In the genomic region with DNA sequence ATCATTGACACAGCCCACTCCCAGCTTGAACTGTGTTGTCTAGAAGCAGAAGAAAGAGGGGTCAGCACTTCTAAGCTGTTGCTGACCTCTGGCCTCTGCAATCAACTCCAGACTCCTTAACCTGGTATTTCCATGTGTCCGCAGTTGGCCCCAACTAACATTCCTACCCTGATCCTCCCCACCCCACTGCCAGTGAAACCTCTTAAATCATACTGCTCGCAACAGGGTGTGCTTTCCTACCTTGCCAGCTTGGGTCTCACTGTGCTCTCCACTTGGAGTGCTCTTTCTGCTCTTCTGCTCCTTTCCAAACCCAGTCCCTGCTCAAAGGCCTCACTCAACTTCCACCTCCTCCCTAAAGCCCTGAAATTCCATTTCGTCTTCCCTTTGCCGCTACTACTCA, we compare ENCODE assay signal across 31 cellular contexts.
"Had no signal": no experiment of that assay in that cellular context is flagged by ENCODE, and none has a peak within 500 bp of the region (broad histone marks: within the 10 kb centered on the region; RNA-seq: fewer than 3 reads in every experiment).

No MANE protein-coding gene starts in this region.

- H3K9ac ChIP-seq: SK-N-SH had no signal

- H3K4me1 ChIP-seq: Peyer's patch, SJSA1 had no signal

- H3K27me3 ChIP-seq: brain microvascular endothelial cell, MG63, Peyer's patch, SJSA1 had no signal

- H3K4me3 ChIP-seq: MG63, Peyer's patch, SJSA1 had no signal

- DNase-seq: activated CD4-positive, alpha-beta memory T cell treated with anti-CD3 and anti-CD28 coated beads for 36 hours; activated CD4-positive, alpha-beta T cell treated with anti-CD3 and anti-CD28 coated beads for 4 hours; activated CD4-positive, alpha-beta T cell treated with anti-CD3 and anti-CD28 coated beads, Interleukin-2, amount 50 U/mL, for 1 hour; activated CD8-positive, alpha-beta memory T cell treated with anti-CD3 and anti-CD28 coated beads, Interleukin-2, amount 50 U/mL, for 4 hours; activated gamma-delta T cell treated with Interleukin-2 at 50 U/mL for 16 hours; activated naive CD4-positive, alpha-beta T cell treated with anti-CD3 and anti-CD28 coated beads for 36 hours; activated T-cell treated with anti-CD3 and anti-CD28 coated beads for 4 hours; activated T-cell treated with anti-CD3 and anti-CD28 coated beads, Interleukin-2, amount 50 U/mL, for 4 hours; amniotic stem cell; aorta; brain microvascular endothelial cell; central memory CD4-positive, alpha-beta T cell; Kasumi-1; KG1; MG63; NCI-H1048; NCI-H1105 treated with DMSO at 0.1 percent for 48 hours; NCI-H1436 treated with DMSO at 0.1 percent for 48 hours; NCI-H1694 treated with DMSO at 0.1 percent for 48 hours; NCI-H2029; NCI-H345; NCI-H524 treated with DMSO at 0.1 percent for 48 hours; PC-3; Peyer's patch; RPMI8226; SHP77 treated with DMSO at 0.1 percent for 48 hours; SK-N-SH had no signal

- H3K36me3 ChIP-seq: brain microvascular endothelial cell, MG63, Peyer's patch, SJSA1 had no signal

- H3K27ac ChIP-seq: brain microvascular endothelial cell, Peyer's patch, SJSA1 had no signal

- FAIRE-seq: TTC549 had no signal

- H3K4me2 ChIP-seq: SK-N-SH had no signal

- H3K9me3 ChIP-seq: MG63, Peyer's patch, SJSA1, SK-N-SH had no signal

- ATAC-seq: activated CD4-positive, CD25-positive, alpha-beta regulatory T cell treated with anti-CD3 and anti-CD28 coated beads, Interleukin-2, amount 50 U/mL, for 24 hours; activated naive CD4-positive, alpha-beta T cell treated with anti-CD3 and anti-CD28 coated beads, Interleukin-2, amount 50 U/mL, for 72 hours; activated T-cell treated with anti-CD3 and anti-CD28 coated beads, Interleukin-2, amount 50 U/mL, for 4 hours; PC-3 had no signal
